11 cellular contexts compared by ENCODE assay signal in the genomic region with DNA sequence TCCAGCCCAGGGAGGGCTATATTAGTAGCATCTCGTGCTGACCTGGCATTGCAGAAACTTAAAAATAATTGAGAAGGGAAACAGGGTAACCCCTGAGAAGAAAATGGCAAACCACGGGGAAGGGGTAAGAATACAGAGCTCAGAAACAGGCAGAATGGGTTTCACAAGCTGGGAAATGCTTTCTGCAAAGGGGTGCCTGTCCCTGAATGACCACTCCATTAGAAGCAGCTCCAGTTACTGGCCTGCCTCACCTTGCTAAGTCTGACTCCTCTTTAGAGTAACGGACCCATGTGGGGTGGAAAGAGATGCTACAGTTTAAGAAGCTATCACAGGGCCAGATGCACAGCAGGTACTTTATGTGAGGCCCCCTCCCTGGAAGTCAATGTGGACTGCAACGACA. TPM values are rescaled to one million over a fixed set of nuclear protein-coding genes. Genes with fewer than 3 reads are reported as not detected.
DNase-seq lines count a peak whose midpoint lies in the region; ATAC-seq and TF ChIP-seq lines count a peak whose summit lies in the region.
"Had no signal": no experiment of that assay in that cellular context is flagged by ENCODE, and none has a peak within 500 bp of the region (broad histone marks: within the 10 kb centered on the region; RNA-seq: fewer than 3 reads in every experiment).

No MANE protein-coding gene starts in this region.

- H4K20me1 ChIP-seq in DND-41 (ENCODE audit: insufficient read depth, low read length) = peaks cover 70% of the 10 kb centered on the region

- no peak for TF ChIP-seq EP300 in esophagus muscularis mucosa (IDR thresholded peaks at IDR 0.05)
- TF ChIP-seq EP300 in sigmoid colon (IDR thresholded peaks at IDR 0.05) = no peak

- peaks cover 78% of the 10 kb centered on the region for H3K4me1 Mint-ChIP-seq in T-helper 17 cell

- peak overlapping the region; percentile 65 for H3K4me3 Mint-ChIP-seq in T-helper 17 cell

- H3K79me2 ChIP-seq in DND-41 (ENCODE audit: insufficient read depth, low read length) = peaks cover 75% of the 10 kb centered on the region

- no peaks in the 10 kb centered on the region for H3K27me3 Mint-ChIP-seq in T-helper 17 cell

- H3K27ac Mint-ChIP-seq in T-helper 17 cell = peak overlapping the region; percentile 80

- no peak overlapping the region for H2AFZ ChIP-seq in DND-41 (ENCODE audit: low read depth, low read length)

- H3K4me3 ChIP-seq in DND-41 (ENCODE audit: low read depth in 1 of 2, low read length in 2 of 2) = peak overlapping the region in 1 of 2 experiments; percentile 88; a peak in 2 of 4 replicates
- peak overlapping the region; percentile 76 to 93 (median 88) for H3K4me3 ChIP-seq in esophagus muscularis mucosa
- H3K4me3 ChIP-seq in sigmoid colon = peak overlapping the region in 1 of 4 donors; percentile 91
- H3K4me3 ChIP-seq in foreskin fibroblast (ENCODE audit: low read depth in 1 of 2, low read length in 2 of 2) = peak overlapping the region in 1 of 2 donors; percentile 80
- H3K4me3 ChIP-seq: cardiac muscle cell had no signal

- DNase-seq in DND-41 = no peak
- DNase-seq in T-helper 17 cell = no peak
- no peak for DNase-seq in esophagus muscularis mucosa (ENCODE audit: extremely low spot score)
- DNase-seq in sigmoid colon = no peak
- no peak for DNase-seq in foreskin fibroblast
- DNase-seq in cerebellar cortex (ENCODE audit: low spot score) = no peak
- DNase-seq in NAMALWA (ENCODE audit: low spot score) = no peak
- DNase-seq: activated CD4-positive, alpha-beta T cell treated with anti-CD3 and anti-CD28 coated beads for 1 hour; foreskin melanocyte; NCI-H2227 treated with DMSO at 0.1 percent for 48 hours had no signal

- TF ChIP-seq POLR2A in esophagus muscularis mucosa (IDR thresholded peaks at IDR 0.05; ENCODE audit: low read depth) = no peak
- no peak for TF ChIP-seq POLR2A in sigmoid colon (IDR thresholded peaks at IDR 0.05)

- H3K9me3 ChIP-seq in DND-41 (ENCODE audit: insufficient read depth, low read length, severe bottlenecking) (no peaks in the 10 kb centered on the region), T-helper 17 cell (ENCODE audit: control insufficient read depth, low read length, poor library complexity, severe bottlenecking) (no peaks in the 10 kb centered on the region), esophagus muscularis mucosa (no peaks in the 10 kb centered on the region), sigmoid colon (no peaks in the 10 kb centered on the region)

- peaks cover 10% of the 10 kb centered on the region for H3K36me3 Mint-ChIP-seq in T-helper 17 cell (ENCODE audit: low read depth)

- 60% methylated on average over 4 of the region's 4 CpGs for WGBS in esophagus muscularis mucosa
- WGBS in sigmoid colon, 2 donors = 81 to 82% methylated on average over 4 of the region's 4 CpGs

- TF ChIP-seq CTCF in DND-41 (IDR thresholded peaks at IDR 0.05; ENCODE audit: borderline replicate concordance, extremely low read depth, low read length, poor library complexity, severe bottlenecking) = no peak
- no peak for TF ChIP-seq CTCF in esophagus muscularis mucosa (IDR thresholded peaks at IDR 0.05)
- no peak for TF ChIP-seq CTCF in sigmoid colon (IDR thresholded peaks at IDR 0.05)
- no peak for TF ChIP-seq CTCF in foreskin fibroblast (IDR thresholded peaks at IDR 0.05; ENCODE audit: low read depth, low read length)

- intact Hi-C loops in esophagus muscularis mucosa (cut with DNase I) = no loop called here
- intact Hi-C loops in sigmoid colon (cut with DNase I) = no loop called here

- H3K27me3 ChIP-seq in DND-41 (ENCODE audit: insufficient read depth, low read length, poor library complexity) = no peaks in the 10 kb centered on the region
- no peaks in the 10 kb centered on the region for H3K27me3 ChIP-seq in esophagus muscularis mucosa
- H3K27me3 ChIP-seq in sigmoid colon = no peaks in the 10 kb centered on the region
- H3K27me3 ChIP-seq: cardiac muscle cell had no signal

- ATAC-seq in DND-41 (ENCODE audit: insufficient read depth, low read depth) (no peak), T-helper 17 cell (no peak)

- H3K4me2 ChIP-seq in DND-41 (ENCODE audit: insufficient read depth, low read length) = peak overlapping the region; percentile 82

- H3K9ac ChIP-seq in DND-41 (ENCODE audit: low read depth, low read length) = peak overlapping the region; percentile 63; the same call in 1 of the 2 replicates

- H3K4me1 ChIP-seq in DND-41 (ENCODE audit: insufficient read depth, low read length) (peaks cover 79% of the 10 kb centered on the region), esophagus muscularis mucosa (peaks cover 71 to 88% (median 87%) of the 10 kb centered on the region in 4 donors), sigmoid colon (peaks cover 0 to 86% (median 82%) of the 10 kb centered on the region in 4 donors)

- H3K27ac ChIP-seq in DND-41 (ENCODE audit: low read length) (peak overlapping the region; percentile 36; the same call in 1 of the 2 replicates), esophagus muscularis mucosa (replicated peaks in 1 of 4) (peak overlapping the region; percentile 93 to 98 (median 94)), sigmoid colon (peak overlapping the region; percentile 90 to 98 (median 96))
- H3K27ac ChIP-seq: cardiac muscle cell had no signal

- peaks cover 70% of the 10 kb centered on the region for H3K36me3 ChIP-seq in DND-41 (ENCODE audit: insufficient read depth, low read length)
- H3K36me3 ChIP-seq in esophagus muscularis mucosa = peaks cover 0 to 66% (median 57%) of the 10 kb centered on the region in 4 donors
- peaks cover 13 to 55% (median 32%) of the 10 kb centered on the region in 4 donors for H3K36me3 ChIP-seq in sigmoid colon

RNA-seq across cellular contexts. Expression of gene WDR1, which starts 2.5 kb away (rescaled TPM):
- total RNA-seq in T-helper 17 cell (100 to 1,000 TPM; 268 to 366 TPM), esophagus muscularis mucosa (100 to 1,000 TPM; 361 to 536 (median 485) TPM), sigmoid colon (100 to 1,000 TPM; 171 to 267 (median 238) TPM)
- 100 to 1,000 TPM; 200 to 267 (median 247) TPM for polyA plus RNA-seq in sigmoid colon

Comparison
In these comparisons a context has a peak if more than half of its experiments do, and no peak if none do; other contexts are left out.
1. H3K27ac ChIP-seq: peak in every context shown above with its lines; median percentile 96 in sigmoid colon; 94 in esophagus muscularis mucosa; 36 in DND-41.